ENCODE assay signal across 8 cellular contexts in genomic region chr6:109381747-109382575, GRCh38. TPM values are rescaled to one million over a fixed set of nuclear protein-coding genes. Genes with fewer than 3 reads are reported as not detected.
DNase-seq lines count a peak whose midpoint lies in the region; ATAC-seq lines count a peak whose summit lies in the region.

Gene CD164 (minus strand): TSS chr6:109382467. CDS start chr6:109382378, 89 bp downstream.

- ATAC-seq in GM21360 (IDR thresholded peaks at IDR 0.05; ENCODE audit: unreplicated experiment): peak; percentile 47
- ATAC-seq in activated CD8-positive, alpha-beta memory T cell treated with anti-CD3 and anti-CD28 coated beads, Interleukin-2, amount 10 ng/mL, durations not matched to agents 7 days and 5 days: peak; percentile 59

- H3K36me3 ChIP-seq in endocrine pancreas (ENCODE audit: control insufficient read depth, insufficient read depth, low read length) (peaks cover 1% of the 10 kb centered on the region), mesodermal cell (ENCODE audit: control insufficient read depth, insufficient read depth, low read length) (peaks cover 23% of the 10 kb centered on the region)

- H3K27me3 ChIP-seq in endocrine pancreas (ENCODE audit: control insufficient read depth, insufficient read depth, low read length): no peaks in the 10 kb centered on the region

- no peaks in the 10 kb centered on the region for H3K9me3 ChIP-seq in endocrine pancreas (ENCODE audit: control insufficient read depth, low read length)
- no peaks in the 10 kb centered on the region for H3K9me3 ChIP-seq in mesodermal cell (ENCODE audit: control insufficient read depth, low read length)

- H3K9ac ChIP-seq in endocrine pancreas (ENCODE audit: control insufficient read depth, insufficient read depth, low read length): peak within 1 kb of the TSS; percentile 92

- H3K4me3 Mint-ChIP-seq in activated CD8-positive, alpha-beta memory T cell treated with anti-CD3 and anti-CD28 coated beads, Interleukin-2, amount 10 ng/mL, durations not matched to agents 7 days and 5 days: peak within 1 kb of the TSS; percentile 92

- no peaks in the 10 kb centered on the region for H3K9me3 Mint-ChIP-seq in activated CD8-positive, alpha-beta memory T cell treated with anti-CD3 and anti-CD28 coated beads, Interleukin-2, amount 10 ng/mL, durations not matched to agents 7 days and 5 days (ENCODE audit: low read depth)

- H3K4me1 ChIP-seq in endocrine pancreas (ENCODE audit: control insufficient read depth, insufficient read depth, low read length) (peaks cover 10% of the 10 kb centered on the region), mesodermal cell (ENCODE audit: control insufficient read depth, insufficient read depth, low read length, poor library complexity, severe bottlenecking) (peaks cover 15% of the 10 kb centered on the region)

- H3K27ac ChIP-seq in mesodermal cell (ENCODE audit: low read depth, low read length, severe bottlenecking): peak within 1 kb of the TSS; percentile 99

- CTCF ChIA-PET in activated CD8-positive, alpha-beta memory T cell treated with anti-CD3 and anti-CD28 coated beads, Interleukin-2, amount 10 ng/mL, durations not matched to agents 7 days and 5 days (lab: Charles Lee): interaction anchor here (0.8 to 6.0 kb wide), 17 partner anchors 10 to 304 kb away, joined by 3 to 84 read pairs (median 5); partner anchors contain the start of genes CEP57L1, MICAL1, PPIL6 and SESN1

- WGBS in mesodermal cell (ENCODE audit: insufficient coverage in 2 of 2), 2 experiments: 0% methylated on average over 71 to 89 of the region's 93 CpGs

- no peaks in the 10 kb centered on the region for H3K27me3 Mint-ChIP-seq in activated CD8-positive, alpha-beta memory T cell treated with anti-CD3 and anti-CD28 coated beads, Interleukin-2, amount 10 ng/mL, durations not matched to agents 7 days and 5 days

- peak; percentile 76 for DNase-seq in COR-L47 (lab: John Stamatoyannopoulos, UW)
- DNase-seq in HT1080 (ENCODE audit: low read depth): peak; percentile 85
- DNase-seq in NOMO-1 treated with dmso at 0.1 percent for 144 hours (lab: John Stamatoyannopoulos, UW; ENCODE audit: unreplicated experiment): peak; percentile 81
- peak; percentile 96 for DNase-seq in activated CD8-positive, alpha-beta memory T cell treated with anti-CD3 and anti-CD28 coated beads, Interleukin-2, amount 10 ng/mL, durations not matched to agents 7 days and 5 days
- DNase-seq in stimulated activated CD8-positive, alpha-beta memory T cell treated with anti-CD3 and anti-CD28 coated beads, Interleukin-15, amount 100 ng/mL, for 24 hours (ENCODE audit: low read depth): peak; percentile 56

- peak within 1 kb of the TSS; percentile 100 for H3K27ac Mint-ChIP-seq in activated CD8-positive, alpha-beta memory T cell treated with anti-CD3 and anti-CD28 coated beads, Interleukin-2, amount 10 ng/mL, durations not matched to agents 7 days and 5 days

- peaks cover 32% of the 10 kb centered on the region for H3K4me1 Mint-ChIP-seq in activated CD8-positive, alpha-beta memory T cell treated with anti-CD3 and anti-CD28 coated beads, Interleukin-2, amount 10 ng/mL, durations not matched to agents 7 days and 5 days

- H3K4me3 ChIP-seq in endocrine pancreas (ENCODE audit: control insufficient read depth, insufficient read depth, low read length) (peak within 1 kb of the TSS; percentile 98), mesodermal cell (ENCODE audit: extremely low read depth, insufficient read depth, low read length, poor library complexity, severe bottlenecking) (peak within 1 kb of the TSS; percentile 94)

- H3K36me3 Mint-ChIP-seq in activated CD8-positive, alpha-beta memory T cell treated with anti-CD3 and anti-CD28 coated beads, Interleukin-2, amount 10 ng/mL, durations not matched to agents 7 days and 5 days: peaks cover 40% of the 10 kb centered on the region

RNA-seq across cellular contexts. Expression of gene CD164, which starts in this region (rescaled TPM):
- total RNA-seq in HT1080 (2014; rRNA removed; shearing (Covaris generic)): 99.0 and 125 TPM in 2 replicates
- polyA plus RNA-seq in HT1080 (2015; cell fraction: cytosol; rRNA removed): 220 and 266 TPM in 2 replicates
- 219 and 249 TPM in 2 replicates for polyA plus RNA-seq in HT1080 (2015; cell fraction: nucleus; rRNA removed)
- total RNA-seq in activated CD8-positive, alpha-beta memory T cell treated with anti-CD3 and anti-CD28 coated beads, Interleukin-2, amount 10 ng/mL, durations not matched to agents 7 days and 5 days: 100 to 1,000 TPM; 238 to 275 TPM
- polyA plus RNA-seq in mesodermal cell (2013, experiment 1 of 2): 206 TPM
- polyA plus RNA-seq in mesodermal cell (2013, experiment 2 of 2): 234 TPM

Comparison
In these comparisons a context has a peak if more than half of its experiments do, and no peak if none do; other contexts are left out.
1. Peak in every context shown above with its lines: DNase-seq, ATAC-seq, H3K4me3 ChIP-seq and H3K27ac ChIP-seq.